ENCODE assay signal across 12 cellular contexts in the genomic region with DNA sequence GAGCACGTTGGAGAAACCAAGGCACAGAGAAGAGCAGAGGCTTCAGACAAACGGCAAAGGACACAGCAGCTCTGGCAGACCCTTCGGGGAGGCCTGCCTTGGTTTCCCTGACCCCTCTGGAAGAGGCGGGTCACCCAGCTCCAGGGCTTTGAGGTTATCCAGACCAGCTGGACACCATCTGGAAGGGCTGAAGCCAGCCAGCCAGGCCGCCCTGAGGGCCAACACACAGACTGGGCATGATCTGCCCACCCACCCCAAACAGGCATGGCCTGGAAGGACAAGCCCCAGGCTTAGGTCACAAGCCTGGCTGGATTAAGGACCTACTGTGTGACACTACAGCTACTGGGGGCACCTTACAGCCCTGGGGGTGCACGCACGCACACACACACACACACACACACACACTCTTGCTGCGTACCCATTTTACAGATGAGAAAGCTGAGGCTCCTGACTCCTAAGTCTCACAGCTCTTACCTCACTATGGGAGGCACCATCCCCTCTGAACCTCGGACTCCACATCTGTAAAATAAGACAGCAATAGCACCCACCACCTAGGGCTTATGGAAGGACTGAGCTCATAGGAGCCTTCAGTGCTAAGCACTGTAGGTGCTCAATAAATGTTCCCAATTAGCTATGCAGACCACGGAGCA. TPM values are rescaled to one million over a fixed set of nuclear protein-coding genes. Genes with fewer than 3 reads are reported as not detected.
DNase-seq lines count a peak whose midpoint lies in the region; ATAC-seq, FAIRE-seq and TF ChIP-seq lines count a peak whose summit lies in the region.
"Had no signal": no experiment of that assay in that cellular context is flagged by ENCODE, and none has a peak within 500 bp of the region (broad histone marks: within the 10 kb centered on the region; RNA-seq: fewer than 3 reads in every experiment).

No MANE protein-coding gene starts in this region.

- TF ChIP-seq CTCF in K562 (IDR thresholded peaks at IDR 0.05 in 2 of 3, conservative IDR thresholded peaks at IDR 0.05 in 1 of 3; ENCODE audit: insufficient read depth in 2 of 3, low read depth in 1 of 3, low read length in 3 of 3) (no peak), HepG2 (CRISPR knock-in tag; IDR thresholded peaks at IDR 0.05) (no peak)

- no peaks in the 10 kb centered on the region for H3K9me1 ChIP-seq in K562 (ENCODE audit: control insufficient read depth, insufficient read depth, low read length)

- H3K36me3 ChIP-seq in BLaER1 treated with 17β-estradiol and CSF1 and Interleukin-3, amounts not matched to agents 10 nM and 100 nM, result peaks cover 0 to 44% (median 3%) of the 10 kb centered on the region in 11 experiments; a peak in 9 of 22 replicates
- H3K36me3 ChIP-seq in K562 (ENCODE audit: control insufficient read depth, insufficient read depth, low read length) (0 out of 3 replicates have a peak, but pooled peaks cover 2% of the 10 kb centered on the region), HepG2 (replicated peaks in 1 of 2; ENCODE audit: control insufficient read depth in 1 of 2, insufficient read depth in 2 of 2, low read length in 2 of 2) (peaks cover 0 to 5% of the 10 kb centered on the region in 2 experiments; a peak in 3 of 5 replicates), skeletal muscle satellite cell (ENCODE audit: insufficient read depth, low read length) (no peaks in the 10 kb centered on the region)

- H3K79me2 ChIP-seq in K562 (ENCODE audit: control insufficient read depth, insufficient read depth, low read length), result peaks cover 48% of the 10 kb centered on the region
- H3K79me2 ChIP-seq in HepG2 (ENCODE audit: insufficient read depth, low read length), result peaks cover 70% of the 10 kb centered on the region

- no peak overlapping the region for H2AFZ ChIP-seq in K562 (ENCODE audit: low read depth, low read length)
- H2AFZ ChIP-seq in HepG2 (ENCODE audit: low read length), result no peak overlapping the region

- H3K4me2 ChIP-seq in BLaER1 treated with 17β-estradiol and CSF1 and Interleukin-3, amounts not matched to agents 10 nM and 100 nM, result peak overlapping the region; percentile 92 to 100 (median 99)
- H3K4me2 ChIP-seq in K562 (ENCODE audit: insufficient read depth, low read length), result no peak overlapping the region
- H3K4me2 ChIP-seq in HepG2 (ENCODE audit: low read depth, low read length), result peak overlapping the region; percentile 85
- H3K4me2 ChIP-seq in skeletal muscle satellite cell (ENCODE audit: low read length), result peak overlapping the region; percentile 75

- TF ChIP-seq POLR2A in K562 (conservative IDR thresholded peaks at IDR 0.05) (no peak), HepG2 (IDR thresholded peaks at IDR 0.05; ENCODE audit: insufficient read depth in 1 of 2, low read depth in 2 of 2, low read length in 2 of 2) (no peak)

- no peak for FAIRE-seq in K562 (lab: Jason Lieb, UNC)
- FAIRE-seq in HepG2 (lab: Jason Lieb, UNC), result no peak

- no peaks in the 10 kb centered on the region for H3K9me3 ChIP-seq in BLaER1 treated with 17β-estradiol and CSF1 and Interleukin-3, amounts not matched to agents 10 nM and 100 nM (replicated peaks in 1 of 11)
- H3K9me3 ChIP-seq in K562 (replicated peaks; ENCODE audit: control insufficient read depth, insufficient read depth, low read depth, low read length), result no peaks in the 10 kb centered on the region
- H3K9me3 ChIP-seq in HepG2 (ENCODE audit: low read length), result no peaks in the 10 kb centered on the region
- H3K9me3 ChIP-seq in skeletal muscle satellite cell (replicated peaks; ENCODE audit: low read length), result no peaks in the 10 kb centered on the region

- H4K20me1 ChIP-seq in BLaER1 treated with 17β-estradiol and CSF1 and Interleukin-3, amounts not matched to agents 10 nM and 100 nM, result peaks cover 0 to 83% (median 36%) of the 10 kb centered on the region in 11 experiments; a peak in 17 of 22 replicates
- no peaks in the 10 kb centered on the region for H4K20me1 ChIP-seq in K562 (replicated peaks; ENCODE audit: control insufficient read depth, insufficient read depth, low read length)
- H4K20me1 ChIP-seq in HepG2 (ENCODE audit: insufficient read depth, low read length), result no peaks in the 10 kb centered on the region; the same call in 1 of the 2 replicates

- CTCF ChIA-PET in K562 (lab: Yijun Ruan, JAX; ENCODE audit: low intra/inter-chr PET ratio) (no interaction called here), HepG2 (lab: Yijun Ruan, JAX; ENCODE audit: low intra/inter-chr PET ratio, low total read pairs) (no interaction called here)

- POLR2A ChIA-PET in K562 (lab: Yijun Ruan, JAX), result interaction anchor here (0.7 to 1.7 kb wide), 4 partner anchors 10 to 359 kb away, joined by 3 to 9 read pairs (median 3); no protein-coding TSS in a partner anchor
- POLR2A ChIA-PET in HepG2 (lab: Yijun Ruan, JAX), result interaction anchor here (0.6 to 5.7 kb wide), 19 partner anchors 10 to 207 kb away, joined by 3 to 107 read pairs (median 7); partner anchors contain the start of gene PLXND1

- H3K4me3 ChIP-seq in BLaER1 treated with 17β-estradiol and CSF1 and Interleukin-3, amounts not matched to agents 10 nM and 100 nM, result peak overlapping the region in 9 of 10 experiments; percentile 39 to 98 (median 54); a peak in 14 of 20 replicates
- H3K4me3 ChIP-seq in K562, result no peak overlapping the region
- peak overlapping the region; percentile 28 to 70 (median 45) for H3K4me3 ChIP-seq in HepG2 (replicated peaks in 1 of 3; ENCODE audit: insufficient read depth in 1 of 3, low read depth in 2 of 3, low read length in 3 of 3)
- H3K4me3 ChIP-seq in skeletal muscle satellite cell (ENCODE audit: low read length), result no peak overlapping the region

- intact Hi-C loops in K562 (cut with micrococcal nuclease), result no loop called here
- intact Hi-C loops in HepG2 (cut with micrococcal nuclease; ENCODE audit: unreplicated experiment), result loop anchor here (2.0 kb wide), 1 partner anchor 31 kb away; no protein-coding TSS in a partner anchor

- H3K27me3 ChIP-seq in BLaER1 treated with 17β-estradiol and CSF1 and Interleukin-3, amounts not matched to agents 10 nM and 100 nM, result no peaks in the 10 kb centered on the region
- H3K27me3 ChIP-seq in K562 (ENCODE audit: control insufficient read depth in 2 of 2, insufficient read depth in 2 of 2, low read length in 2 of 2) (no peaks in the 10 kb centered on the region), HepG2 (ENCODE audit: control insufficient read depth in 1 of 2, insufficient read depth in 2 of 2, low read length in 2 of 2) (no peaks in the 10 kb centered on the region), skeletal muscle satellite cell (ENCODE audit: control insufficient read depth, insufficient read depth, low read length) (no peaks in the 10 kb centered on the region)

- TF ChIP-seq EP300 in K562 (IDR thresholded peaks at IDR 0.05; ENCODE audit: low read length) (no peak), HepG2 (IDR thresholded peaks at IDR 0.05; ENCODE audit: low read depth in 2 of 2, low read length in 2 of 2) (no peak), HepG2 (CRISPR knock-in tag; IDR thresholded peaks at IDR 0.05; ENCODE audit: borderline replicate concordance) (no peak)

- H3K9ac ChIP-seq in BLaER1 treated with 17β-estradiol and CSF1 and Interleukin-3, amounts not matched to agents 10 nM and 100 nM, result peak overlapping the region; percentile 82 to 95 (median 87)
- peak overlapping the region in 1 of 2 experiments; percentile 82; a peak in 2 of 4 replicates for H3K9ac ChIP-seq in K562 (ENCODE audit: insufficient read depth in 1 of 2, low read depth in 2 of 2, low read length in 2 of 2)
- peak overlapping the region; percentile 73 for H3K9ac ChIP-seq in HepG2 (ENCODE audit: insufficient read depth, low read depth, low read length)
- peak overlapping the region; percentile 77 for H3K9ac ChIP-seq in skeletal muscle satellite cell (ENCODE audit: low read depth, low read length)

- BruUV-seq in K562 (replicated peaks; lab: Mats Ljungman, UMichigan), result no TSS peak
- TSS peak; percentile 52 for BruUV-seq in HepG2 (replicated peaks; lab: Mats Ljungman, UMichigan)

- ATAC-seq in K562 (no peak), HepG2 (no peak)

- DNase-seq in K562 (ENCODE audit: extremely low read depth in 1 of 4, low spot score in 3 of 4), result no peak
- peak; percentile 46 for DNase-seq in HepG2 (ENCODE audit: low spot score)
- no peak for DNase-seq in NCI-H82 treated with DMSO at 0.1 percent for 48 hours (lab: John Stamatoyannopoulos, UW; ENCODE audit: unreplicated experiment)
- no peak for DNase-seq in stimulated activated naive CD4-positive, alpha-beta T cell (lab: John Stamatoyannopoulos, UW)
- no peak for DNase-seq in germinal center (ENCODE audit: low spot score)
- no peak for DNase-seq in stimulated activated CD4-positive, alpha-beta T cell treated with anti-CD3 and anti-CD28 coated beads, Interleukin-15, amount 100 ng/mL, for 24 hours
- DNase-seq: CD4-positive, alpha-beta memory T cell had no signal

- peak overlapping the region; percentile 56 to 100 (median 98) for H3K27ac ChIP-seq in BLaER1 treated with 17β-estradiol and CSF1 and Interleukin-3, amounts not matched to agents 10 nM and 100 nM
- H3K27ac ChIP-seq in K562 (ENCODE audit: extremely low read depth, low read depth, low read length) (no peak overlapping the region), HepG2 (ENCODE audit: extremely low read length, insufficient read depth, low read length) (peak overlapping the region; percentile 94)

- in situ Hi-C loops in K562 (cut with MboI), result no loop called here
- in situ Hi-C loops in HepG2 (cut with HindIII; ENCODE audit: extremely low pct_ligation_motif_present, low pct_unique_long_range_greater_than_20kb), result no loop called here

- WGBS in K562 (ENCODE audit: insufficient coverage, low coverage, missing lambda C conversion rate), result 60% methylated on average over 6 of the region's 10 CpGs
- 34% methylated on average over 5 of the region's 10 CpGs for WGBS in HepG2 (ENCODE audit: low lambda C conversion rate)

- TF ChIP-seq RAD21 in K562 (CRISPR knock-in tag; conservative IDR thresholded peaks at IDR 0.05 in 1 of 2, IDR thresholded peaks at IDR 0.05 in 1 of 2) (no peak), HepG2 (CRISPR knock-in tag; IDR thresholded peaks at IDR 0.05) (no peak)

- H3K4me1 ChIP-seq in BLaER1 treated with 17β-estradiol and CSF1 and Interleukin-3, amounts not matched to agents 10 nM and 100 nM, result peaks cover 96 to 100% (median 98%) of the 10 kb centered on the region in 10 experiments
- H3K4me1 ChIP-seq in K562 (replicated peaks in 1 of 2; ENCODE audit: control insufficient read depth in 2 of 2, insufficient read depth in 2 of 2, low read length in 2 of 2) (peaks cover 32 to 73% of the 10 kb centered on the region in 2 experiments), HepG2 (ENCODE audit: insufficient read depth, low read length) (peaks cover 85% of the 10 kb centered on the region), skeletal muscle satellite cell (ENCODE audit: control insufficient read depth, insufficient read depth, low read length) (peaks cover 90% of the 10 kb centered on the region)

RNA-seq across cellular contexts. Expression of gene PLXND1, which starts 10.8 kb away (rescaled TPM):
- 63.2 and 146 TPM in 2 replicates for total RNA-seq in K562 (2011; cell fraction: chromatin; rRNA removed; ENCODE audit: low replicate concordance)
- total RNA-seq in K562 (2011; cell fraction: nucleolus; rRNA removed), result 60.7 and 67.2 TPM in 2 replicates
- 60.1 and 91.1 TPM in 2 replicates for total RNA-seq in K562 (2011; cell fraction: nucleoplasm; rRNA removed)
- total RNA-seq in K562 (2014; rRNA removed), result 10.6 and 17.2 TPM in 2 replicates
- total RNA-seq in K562 (2014; rRNA removed; fragmentation: Illumina TruSeq; extraction: Trizol), result 8.4 and 11.2 TPM in 2 replicates
- total RNA-seq in K562 (2015; rRNA removed; fragmentation: Illumina TruSeq; extraction: Trizol), result 18.6 and 18.8 TPM in 2 replicates
- 28.1 and 28.2 TPM in 2 replicates for total RNA-seq in K562 (2021)
- polyA plus RNA-seq in K562 (2011; rRNA removed), result 14.0 and 18.1 TPM in 2 replicates
- 16.9 and 18.1 TPM in 2 replicates for polyA plus RNA-seq in K562 (2011; cell fraction: cytosol; rRNA removed)
- polyA plus RNA-seq in K562 (2011; cell fraction: nucleus; rRNA removed), result 98.5 and 119 TPM in 2 replicates
- polyA plus RNA-seq in K562 (2012), result 27.6 and 28.7 TPM in 2 replicates
- 28.8 and 33.3 TPM in 2 replicates for polyA plus RNA-seq in K562 (2014; fragmentation: Illumina TruSeq; extraction: Trizol)
- polyA plus RNA-seq in K562 (2014; fragmentation: Nextera tagmentation; extraction: Ambion mirVana), result under 1 TPM; 0.34 to 0.70 TPM
- polyA plus RNA-seq in K562 (2014; rRNA removed), result 24.8 and 24.9 TPM in 2 replicates
- polyA minus RNA-seq in K562 (2011; rRNA and poly(A)+ RNA removed), result 10.0 and 13.0 TPM in 2 replicates
- 16.8 and 20.7 TPM in 2 replicates for polyA minus RNA-seq in K562 (2011; cell fraction: cytosol; rRNA and poly(A)+ RNA removed)
- 24.2 and 31.4 TPM in 2 replicates for polyA minus RNA-seq in K562 (2011; cell fraction: nucleus; rRNA and poly(A)+ RNA removed)
- 15.9 and 25.3 TPM in 2 replicates for total RNA-seq in HepG2 (2016; rRNA removed; fragmentation: Illumina TruSeq; extraction: Trizol)
- total RNA-seq in HepG2 (2016; cell fraction: cytosol; rRNA removed; fragmentation: Illumina TruSeq; extraction: Trizol; ENCODE audit: low read depth), result 6.6 and 10.2 TPM in 2 replicates
- 17.4 and 18.7 TPM in 2 replicates for total RNA-seq in HepG2 (2016; cell fraction: insoluble cytoplasmic fraction; rRNA removed; fragmentation: Illumina TruSeq; extraction: Trizol)
- total RNA-seq in HepG2 (2016; cell fraction: membrane; rRNA removed; fragmentation: Illumina TruSeq; extraction: Trizol), result 20.1 and 23.5 TPM in 2 replicates
- total RNA-seq in HepG2 (2016; cell fraction: nucleus; rRNA removed; fragmentation: Illumina TruSeq; extraction: Trizol), result 31.2 and 42.9 TPM in 2 replicates
- 42.0 and 51.9 TPM in 2 replicates for polyA plus RNA-seq in HepG2 (2011; rRNA removed)
- 32.8 and 38.1 TPM in 2 replicates for polyA plus RNA-seq in HepG2 (2011; cell fraction: cytosol; rRNA removed)
- 227 and 266 TPM in 2 replicates for polyA plus RNA-seq in HepG2 (2011; cell fraction: nucleus; rRNA removed)
- 48.7 and 95.9 TPM in 2 replicates for polyA plus RNA-seq in HepG2 (2012)
- 4.4 and 4.6 TPM in 2 replicates for polyA plus RNA-seq in HepG2 (2016; cell fraction: cytosol; fragmentation: Illumina TruSeq; extraction: Trizol; ENCODE audit: low read depth)
- polyA plus RNA-seq in HepG2 (2016; cell fraction: insoluble cytoplasmic fraction; fragmentation: Illumina TruSeq; extraction: Trizol; ENCODE audit: low read depth), result 20.5 and 26.7 TPM in 2 replicates
- polyA plus RNA-seq in HepG2 (2016; cell fraction: membrane; fragmentation: Illumina TruSeq; extraction: Trizol; ENCODE audit: low read depth), result 14.3 and 14.5 TPM in 2 replicates
- 87.9 and 89.2 TPM in 2 replicates for polyA plus RNA-seq in HepG2 (2016; cell fraction: nucleus; fragmentation: Illumina TruSeq; extraction: Trizol; ENCODE audit: insufficient read depth, low read depth)
- 25.6 and 59.9 TPM in 2 replicates for polyA minus RNA-seq in HepG2 (2011; rRNA and poly(A)+ RNA removed; ENCODE audit: low replicate concordance)
- 30.9 and 54.1 TPM in 2 replicates for polyA minus RNA-seq in HepG2 (2011; cell fraction: cytosol; rRNA and poly(A)+ RNA removed)
- polyA minus RNA-seq in HepG2 (2011; cell fraction: nucleus; rRNA and poly(A)+ RNA removed), result 61.7 and 71.7 TPM in 2 replicates
- 41.7 and 52.2 TPM in 2 replicates for total RNA-seq in skeletal muscle satellite cell (2012; rRNA removed)

RNA-seq across cellular contexts. Expression of gene H1-8, which starts 52.7 kb away (rescaled TPM):
- total RNA-seq in K562 (2011; cell fraction: chromatin; rRNA removed; ENCODE audit: low replicate concordance), result not detected in 2 replicates
- not detected in 2 replicates for total RNA-seq in K562 (2011; cell fraction: nucleolus; rRNA removed)
- total RNA-seq in K562 (2011; cell fraction: nucleoplasm; rRNA removed), result not detected in 2 replicates
- total RNA-seq in K562 (2014; rRNA removed), result not detected in 2 replicates
- total RNA-seq in K562 (2014; rRNA removed; fragmentation: Illumina TruSeq; extraction: Trizol), result not detected in 2 replicates
- not detected in 2 replicates for total RNA-seq in K562 (2015; rRNA removed; fragmentation: Illumina TruSeq; extraction: Trizol)
- total RNA-seq in K562 (2021), result not detected in 2 replicates
- not detected in 2 replicates for polyA plus RNA-seq in K562 (2011; rRNA removed)
- not detected in 2 replicates for polyA plus RNA-seq in K562 (2011; cell fraction: cytosol; rRNA removed)
- not detected in 2 replicates for polyA plus RNA-seq in K562 (2011; cell fraction: nucleus; rRNA removed)
- polyA plus RNA-seq in K562 (2012), result not detected in 2 replicates
- polyA plus RNA-seq in K562 (2014; fragmentation: Illumina TruSeq; extraction: Trizol), result not detected in 2 replicates
- not detected for polyA plus RNA-seq in K562 (2014; fragmentation: Nextera tagmentation; extraction: Ambion mirVana)
- not detected in 2 replicates for polyA plus RNA-seq in K562 (2014; rRNA removed)
- polyA minus RNA-seq in K562 (2011; rRNA and poly(A)+ RNA removed), result not detected in 2 replicates
- not detected in 2 replicates for polyA minus RNA-seq in K562 (2011; cell fraction: cytosol; rRNA and poly(A)+ RNA removed)
- polyA minus RNA-seq in K562 (2011; cell fraction: nucleus; rRNA and poly(A)+ RNA removed), result not detected in 2 replicates
- not detected in 2 replicates for total RNA-seq in HepG2 (2016; rRNA removed; fragmentation: Illumina TruSeq; extraction: Trizol)
- not detected in 2 replicates for total RNA-seq in HepG2 (2016; cell fraction: cytosol; rRNA removed; fragmentation: Illumina TruSeq; extraction: Trizol; ENCODE audit: low read depth)
- not detected in 2 replicates for total RNA-seq in HepG2 (2016; cell fraction: insoluble cytoplasmic fraction; rRNA removed; fragmentation: Illumina TruSeq; extraction: Trizol)
- not detected in 2 replicates for total RNA-seq in HepG2 (2016; cell fraction: membrane; rRNA removed; fragmentation: Illumina TruSeq; extraction: Trizol)
- not detected in 2 replicates for total RNA-seq in HepG2 (2016; cell fraction: nucleus; rRNA removed; fragmentation: Illumina TruSeq; extraction: Trizol)
- polyA plus RNA-seq in HepG2 (2011; rRNA removed), result 0.08 TPM in 1 of 2 replicates, not detected in the other
- polyA plus RNA-seq in HepG2 (2011; cell fraction: cytosol; rRNA removed), result 0.09 and 0.12 TPM in 2 replicates
- not detected in 2 replicates for polyA plus RNA-seq in HepG2 (2011; cell fraction: nucleus; rRNA removed)
- polyA plus RNA-seq in HepG2 (2012), result not detected in 2 replicates
- polyA plus RNA-seq in HepG2 (2016; cell fraction: cytosol; fragmentation: Illumina TruSeq; extraction: Trizol; ENCODE audit: low read depth), result not detected in 2 replicates
- polyA plus RNA-seq in HepG2 (2016; cell fraction: insoluble cytoplasmic fraction; fragmentation: Illumina TruSeq; extraction: Trizol; ENCODE audit: low read depth), result not detected in 2 replicates
- not detected in 2 replicates for polyA plus RNA-seq in HepG2 (2016; cell fraction: membrane; fragmentation: Illumina TruSeq; extraction: Trizol; ENCODE audit: low read depth)
- polyA plus RNA-seq in HepG2 (2016; cell fraction: nucleus; fragmentation: Illumina TruSeq; extraction: Trizol; ENCODE audit: insufficient read depth, low read depth), result not detected in 2 replicates
- polyA minus RNA-seq in HepG2 (2011; rRNA and poly(A)+ RNA removed; ENCODE audit: low replicate concordance), result not detected in 2 replicates
- not detected in 2 replicates for polyA minus RNA-seq in HepG2 (2011; cell fraction: cytosol; rRNA and poly(A)+ RNA removed)
- not detected in 2 replicates for polyA minus RNA-seq in HepG2 (2011; cell fraction: nucleus; rRNA and poly(A)+ RNA removed)
- not detected in 2 replicates for total RNA-seq in skeletal muscle satellite cell (2012; rRNA removed)
- total RNA-seq: aorta; CD4-positive, alpha-beta memory T cell; lung microvascular endothelial cell; subcutaneous adipose tissue had no signal
- polyA plus RNA-seq: aorta; CD4-positive, alpha-beta memory T cell had no signal

Comparison
In these comparisons a context has a peak if more than half of its experiments do, and no peak if none do; other contexts are left out.
1. H3K4me3 ChIP-seq: peak in BLaER1 treated with 17β-estradiol and CSF1 and Interleukin-3, amounts not matched to agents 10 nM and 100 nM (9 of 10) and HepG2 (3 of 3); none in K562 (single experiment) and skeletal muscle satellite cell (single experiment).